24 cellular contexts compared by ENCODE assay signal in the genomic region with DNA sequence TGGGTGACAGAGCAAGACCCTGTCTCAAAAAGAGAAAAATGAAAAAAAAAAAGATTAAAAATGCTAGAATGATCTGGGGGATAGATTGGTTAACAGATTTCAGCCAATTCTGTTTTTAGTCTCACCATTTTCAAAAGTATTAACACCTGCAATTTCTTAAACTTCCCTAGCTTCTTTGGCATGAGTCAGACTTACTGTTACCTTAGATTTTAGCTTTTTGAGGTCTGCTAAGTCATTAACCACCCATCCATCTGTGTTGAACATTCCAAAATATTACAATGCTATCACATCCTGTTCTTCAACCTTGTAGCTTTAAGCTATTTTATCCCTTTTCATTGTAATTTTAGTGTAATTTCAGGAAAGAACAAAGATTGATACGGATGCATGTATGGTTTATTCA. TPM values are rescaled to one million over a fixed set of nuclear protein-coding genes. Genes with fewer than 3 reads are reported as not detected.
DNase-seq lines count a peak whose midpoint lies in the region; ATAC-seq, FAIRE-seq and TF ChIP-seq lines count a peak whose summit lies in the region.
"Had no signal": no experiment of that assay in that cellular context is flagged by ENCODE, and none has a peak within 500 bp of the region (broad histone marks: within the 10 kb centered on the region; RNA-seq: fewer than 3 reads in every experiment).

No MANE protein-coding gene starts in this region.

- peak overlapping the region; percentile 37 for H3K4me2 ChIP-seq in keratinocyte (ENCODE audit: control insufficient read depth, extremely low read depth, insufficient read depth, low read depth, low read length)
- H3K4me2 ChIP-seq: A549; BLaER1 treated with 17β-estradiol and CSF1 and Interleukin-3, amounts not matched to agents 10 nM and 100 nM; GM23338 had no signal

- peak; percentile 30 for FAIRE-seq in H54 (lab: Jason Lieb, UNC)
- FAIRE-seq in keratinocyte (lab: Jason Lieb, UNC), result no peak
- FAIRE-seq: A549, D721Med, GM12891, GM18507 had no signal

- H3K9ac ChIP-seq in SK-N-MC (ENCODE audit: insufficient read length) (no peak overlapping the region), keratinocyte (ENCODE audit: control insufficient read depth, extremely low read depth, insufficient read depth, low read length) (no peak overlapping the region)
- H3K9ac ChIP-seq: BLaER1 treated with 17β-estradiol and CSF1 and Interleukin-3, amounts not matched to agents 10 nM and 100 nM had no signal

- peaks cover 12% of the 10 kb centered on the region for H3K4me1 ChIP-seq in keratinocyte (ENCODE audit: control insufficient read depth, extremely low read depth, insufficient read depth, low read length)
- H3K4me1 ChIP-seq: A549, BE2C, HAP-1 had no signal

- no peak overlapping the region for H2AFZ ChIP-seq in keratinocyte (ENCODE audit: control insufficient read depth, low read length)
- H2AFZ ChIP-seq: GM23338 had no signal

- H3K9me3 ChIP-seq in SK-N-MC (ENCODE audit: low read depth, low read length) (no peaks in the 10 kb centered on the region), keratinocyte (ENCODE audit: control insufficient read depth, low read depth, low read length) (no peaks in the 10 kb centered on the region)
- H3K9me3 ChIP-seq: A549; BE2C; BLaER1 treated with 17β-estradiol and CSF1 and Interleukin-3, amounts not matched to agents 10 nM and 100 nM; HAP-1 had no signal

- no peaks in the 10 kb centered on the region for H4K20me1 ChIP-seq in keratinocyte (ENCODE audit: control insufficient read depth, extremely low read depth, insufficient read depth, low read length)
- H4K20me1 ChIP-seq: BLaER1 treated with 17β-estradiol and CSF1 and Interleukin-3, amounts not matched to agents 10 nM and 100 nM had no signal

- no peak for TF ChIP-seq CTCF in keratinocyte (optimal IDR thresholded peaks at IDR 0.05 in 1 of 3, IDR thresholded peaks at IDR 0.05 in 1 of 3, conservative IDR thresholded peaks at IDR 0.05 in 1 of 3; ENCODE audit: extremely low read depth in 1 of 3, insufficient read depth in 2 of 3, low read length in 3 of 3)
- TF ChIP-seq CTCF in natural killer cell (IDR thresholded peaks at IDR 0.05), result no peak

- H3K4me3 ChIP-seq in SK-N-MC (no peak overlapping the region), keratinocyte (ENCODE audit: control insufficient read depth in 2 of 3, extremely low read depth in 1 of 3, insufficient read depth in 2 of 3, low read depth in 1 of 3, low read length in 3 of 3) (no peak overlapping the region)
- H3K4me3 ChIP-seq: A549; BLaER1 treated with 17β-estradiol and CSF1 and Interleukin-3, amounts not matched to agents 10 nM and 100 nM; GM23338; HAP-1 had no signal

- DNase-seq in H54 (ENCODE audit: insufficient read length, low spot score) (no peak), SK-N-MC (ENCODE audit: low read depth, low spot score) (no peak), keratinocyte (ENCODE audit: low read depth, low spot score) (peak; percentile 9), NCI-H510A (lab: John Stamatoyannopoulos, UW) (no peak), natural killer cell (no peak)
- no peak for DNase-seq in activated CD4-positive, alpha-beta memory T cell treated with anti-CD3 and anti-CD28 coated beads, Interleukin-2, amount 10 ng/mL, durations not matched to agents 7 days and 5 days
- DNase-seq: 8988T; ACHN; AML-193; BE2C; CD4-positive, alpha-beta T cell; CD8-positive, alpha-beta memory T cell; DMS 273 treated with DMSO at 0.1 percent for 48 hours; DMS79 treated with DMSO at 0.1 percent for 48 hours; GF-D8; HFFc6 had no signal

- H3K27ac ChIP-seq in SK-N-MC, result peak overlapping the region; percentile 67
- no peak overlapping the region for H3K27ac ChIP-seq in keratinocyte (ENCODE audit: control insufficient read depth, insufficient read depth, low read length)
- H3K27ac ChIP-seq: A549; BLaER1 treated with 17β-estradiol and CSF1 and Interleukin-3, amounts not matched to agents 10 nM and 100 nM had no signal

- H3K36me3 ChIP-seq in SK-N-MC (ENCODE audit: insufficient read depth, low read length) (peaks cover 12% of the 10 kb centered on the region; the same call in 1 of the 2 replicates), keratinocyte (ENCODE audit: control insufficient read depth in 2 of 2, extremely low read depth in 1 of 2, insufficient read depth in 2 of 2, low read length in 2 of 2) (peaks cover 0 to 1% of the 10 kb centered on the region in 2 experiments)
- H3K36me3 ChIP-seq: HAP-1 had no signal

- ATAC-seq in natural killer cell, result no peak
- ATAC-seq: A549, GM23338 had no signal

- dilution Hi-C loops in keratinocyte (cut with MboI; ENCODE audit: extremely low pct_ligation_motif_present, low sequenced_read_pairs), result no loop called here

- TF ChIP-seq POLR2A in H54 (IDR thresholded peaks at IDR 0.05; ENCODE audit: low read depth, low read length), result no peak

- intact Hi-C loops in natural killer cell (cut with micrococcal nuclease), result no loop called here

- H3K4me3 Mint-ChIP-seq in activated CD4-positive, alpha-beta memory T cell treated with anti-CD3 and anti-CD28 coated beads, Interleukin-2, amount 10 ng/mL, durations not matched to agents 7 days and 5 days, result no peak overlapping the region
- H3K4me3 Mint-ChIP-seq in natural killer cell, result no peak overlapping the region
- H3K4me3 Mint-ChIP-seq: CD14-positive monocyte; CD4-positive, alpha-beta T cell; CD8-positive, alpha-beta memory T cell; GM23338; HFFc6 had no signal

- H3K27me3 ChIP-seq in keratinocyte (ENCODE audit: control insufficient read depth, extremely low read depth, insufficient read depth, low read length), result no peaks in the 10 kb centered on the region
- H3K27me3 ChIP-seq: BE2C; BLaER1 treated with 17β-estradiol and CSF1 and Interleukin-3, amounts not matched to agents 10 nM and 100 nM had no signal

- no peaks in the 10 kb centered on the region for H3K4me1 Mint-ChIP-seq in activated CD4-positive, alpha-beta memory T cell treated with anti-CD3 and anti-CD28 coated beads, Interleukin-2, amount 10 ng/mL, durations not matched to agents 7 days and 5 days
- H3K4me1 Mint-ChIP-seq in natural killer cell, result no peaks in the 10 kb centered on the region
- H3K4me1 Mint-ChIP-seq: CD14-positive monocyte; CD8-positive, alpha-beta memory T cell; GM23338 had no signal

- no peak overlapping the region for H3K27ac Mint-ChIP-seq in activated CD4-positive, alpha-beta memory T cell treated with anti-CD3 and anti-CD28 coated beads, Interleukin-2, amount 10 ng/mL, durations not matched to agents 7 days and 5 days
- no peak overlapping the region for H3K27ac Mint-ChIP-seq in natural killer cell
- H3K27ac Mint-ChIP-seq: CD4-positive, alpha-beta T cell; GM23338; HFFc6 had no signal

- no peaks in the 10 kb centered on the region for H3K9me1 ChIP-seq in keratinocyte (ENCODE audit: control insufficient read depth, extremely low read depth, insufficient read depth, low read length)

- no peaks in the 10 kb centered on the region for H3K9me3 Mint-ChIP-seq in activated CD4-positive, alpha-beta memory T cell treated with anti-CD3 and anti-CD28 coated beads, Interleukin-2, amount 10 ng/mL, durations not matched to agents 7 days and 5 days
- H3K9me3 Mint-ChIP-seq in natural killer cell, result no peaks in the 10 kb centered on the region
- H3K9me3 Mint-ChIP-seq: CD4-positive, alpha-beta T cell; CD8-positive, alpha-beta memory T cell; GM23338; HFFc6 had no signal

- no peaks in the 10 kb centered on the region for H3K79me2 ChIP-seq in keratinocyte (ENCODE audit: control insufficient read depth, insufficient read depth, low read length)

- H3K36me3 Mint-ChIP-seq in activated CD4-positive, alpha-beta memory T cell treated with anti-CD3 and anti-CD28 coated beads, Interleukin-2, amount 10 ng/mL, durations not matched to agents 7 days and 5 days (ENCODE audit: low read depth), result no peaks in the 10 kb centered on the region
- H3K36me3 Mint-ChIP-seq in natural killer cell, result no peaks in the 10 kb centered on the region
- H3K36me3 Mint-ChIP-seq: CD14-positive monocyte had no signal

- no peaks in the 10 kb centered on the region for H3K27me3 Mint-ChIP-seq in activated CD4-positive, alpha-beta memory T cell treated with anti-CD3 and anti-CD28 coated beads, Interleukin-2, amount 10 ng/mL, durations not matched to agents 7 days and 5 days
- no peaks in the 10 kb centered on the region for H3K27me3 Mint-ChIP-seq in natural killer cell (ENCODE audit: low read depth in 2 of 2)
- H3K27me3 Mint-ChIP-seq: CD4-positive, alpha-beta T cell; CD8-positive, alpha-beta memory T cell had no signal

- CTCF ChIA-PET in activated CD4-positive, alpha-beta memory T cell treated with anti-CD3 and anti-CD28 coated beads, Interleukin-2, amount 10 ng/mL, durations not matched to agents 7 days and 5 days (lab: Charles Lee), result interaction anchor here (1.8 kb wide), 1 partner anchor 113 kb away, joined by 5 read pairs; no protein-coding TSS in a partner anchor

- POLR2A ChIA-PET in activated CD4-positive, alpha-beta memory T cell treated with anti-CD3 and anti-CD28 coated beads, Interleukin-2, amount 10 ng/mL, durations not matched to agents 7 days and 5 days (lab: Charles Lee), result no interaction called here

RNA-seq across cellular contexts. Expression of gene PPP1R13B, which starts 59.3 kb away (rescaled TPM):
- polyA plus RNA-seq in keratinocyte, result 5.8 to 7.7 TPM (median 6.6 TPM) in 3 replicates
- 38.4 TPM for polyA plus RNA-seq in keratinocyte (2011; ENCODE audit: low read depth)
- polyA plus RNA-seq in keratinocyte (2011; cell fraction: cytosol; rRNA removed), result 5.1 and 5.3 TPM in 2 replicates
- polyA plus RNA-seq in keratinocyte (2011; cell fraction: nucleus; rRNA removed), result 22.3 and 26.6 TPM in 2 replicates
- polyA plus RNA-seq in keratinocyte (2012; ENCODE audit: low replicate concordance), result 7.5 and 13.0 TPM in 2 replicates
- polyA minus RNA-seq in keratinocyte, result 16.2 to 31.2 TPM (median 24.2 TPM) in 3 replicates
- polyA minus RNA-seq in keratinocyte (2011; cell fraction: cytosol; rRNA and poly(A)+ RNA removed), result 5.0 TPM
- 15.7 and 23.7 TPM in 2 replicates for polyA minus RNA-seq in keratinocyte (2011; cell fraction: nucleus; rRNA and poly(A)+ RNA removed)
- total RNA-seq in activated CD4-positive, alpha-beta memory T cell treated with anti-CD3 and anti-CD28 coated beads, Interleukin-2, amount 10 ng/mL, durations not matched to agents 7 days and 5 days, result 10 to 100 TPM; 10.7 to 15.9 TPM
- total RNA-seq in natural killer cell, result 10 to 100 TPM; 26.5 to 35.5 (median 31.7) TPM
